Comparison of ENCODE assay signal across 13 cellular contexts in the genomic region with DNA sequence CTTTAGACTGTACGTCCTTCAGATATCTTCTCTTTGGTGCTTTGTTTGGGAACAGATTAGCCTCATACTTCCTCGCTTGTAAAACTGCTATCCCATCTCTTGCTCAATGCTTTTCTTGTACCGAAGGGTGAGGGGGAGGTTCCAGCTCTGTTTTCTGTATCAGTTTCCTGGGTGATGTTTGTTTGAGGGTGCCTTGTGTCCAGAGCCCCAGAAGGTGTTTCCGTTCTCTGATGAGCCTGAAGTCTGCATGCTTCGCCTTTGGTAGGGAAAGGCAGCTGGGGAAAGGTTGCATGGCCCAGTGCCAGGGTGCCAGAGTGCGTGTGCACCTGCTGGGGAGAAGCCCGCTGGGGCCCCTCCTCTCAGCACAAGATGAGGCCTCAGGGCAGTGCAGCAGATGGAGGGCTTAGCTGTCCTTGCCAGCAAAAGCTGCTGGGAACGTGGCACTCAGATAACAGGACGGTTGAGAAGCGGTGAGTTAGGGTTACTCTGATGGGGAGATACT.
DNase-seq lines count a peak whose midpoint lies in the region; ATAC-seq and TF ChIP-seq lines count a peak whose summit lies in the region.
"Had no signal": no experiment of that assay in that cellular context is flagged by ENCODE, and none has a peak within 500 bp of the region (broad histone marks: within the 10 kb centered on the region; RNA-seq: fewer than 3 reads in every experiment).

No MANE protein-coding gene starts in this region.

- intact Hi-C loops in CD4-positive, alpha-beta T cell (cut with DNase I, micrococcal nuclease), result no loop called here

- H3K27me3 ChIP-seq in CD4-positive, alpha-beta T cell (ENCODE audit: control insufficient read depth, insufficient read depth, low read length), result no peaks in the 10 kb centered on the region

- CTCF ChIA-PET in CD4-positive, alpha-beta T cell (lab: Charles Lee), result no interaction called here

- no peak for ATAC-seq in CD4-positive, alpha-beta T cell (ENCODE audit: poor library complexity)
- no peak for ATAC-seq in GM18858 (IDR thresholded peaks at IDR 0.05; ENCODE audit: unreplicated experiment)

- H3K27ac Mint-ChIP-seq in CD4-positive, alpha-beta T cell, result peak overlapping the region; percentile 42
- H3K27ac Mint-ChIP-seq: activated CD4-positive, alpha-beta memory T cell treated with anti-CD3 and anti-CD28 coated beads for 36 hours; activated naive CD4-positive, alpha-beta T cell treated with anti-CD3 and anti-CD28 coated beads, Interleukin-2, amount 50 U/mL, for 24 hours had no signal

- no peak for TF ChIP-seq CTCF in CD4-positive, alpha-beta T cell (IDR thresholded peaks at IDR 0.05)
- no peak for TF ChIP-seq CTCF in choroid plexus epithelial cell (conservative IDR thresholded peaks at IDR 0.05; ENCODE audit: low read depth, low read length)

- H3K4me3 ChIP-seq in choroid plexus epithelial cell (ENCODE audit: low read depth, low read length), result no peak overlapping the region
- H3K4me3 ChIP-seq: skin epidermis had no signal

- no peaks in the 10 kb centered on the region for H3K36me3 ChIP-seq in KOPT-K1 (ENCODE audit: insufficient read depth, low read length)

- H3K4me3 Mint-ChIP-seq in CD4-positive, alpha-beta T cell, result no peak overlapping the region
- H3K4me3 Mint-ChIP-seq: activated CD4-positive, alpha-beta memory T cell treated with anti-CD3 and anti-CD28 coated beads for 36 hours; activated naive CD4-positive, alpha-beta T cell treated with anti-CD3 and anti-CD28 coated beads, Interleukin-2, amount 50 U/mL, for 24 hours had no signal

- H3K9me3 ChIP-seq in CD4-positive, alpha-beta T cell (ENCODE audit: control insufficient read depth, low read length), result no peaks in the 10 kb centered on the region
- no peaks in the 10 kb centered on the region for H3K9me3 ChIP-seq in KOPT-K1 (ENCODE audit: insufficient read depth, low read length, poor library complexity, severe bottlenecking)

- H3K27me3 Mint-ChIP-seq in CD4-positive, alpha-beta T cell, result no peaks in the 10 kb centered on the region
- H3K27me3 Mint-ChIP-seq: activated CD4-positive, alpha-beta memory T cell treated with anti-CD3 and anti-CD28 coated beads for 36 hours; activated naive CD4-positive, alpha-beta T cell treated with anti-CD3 and anti-CD28 coated beads, Interleukin-2, amount 50 U/mL, for 24 hours had no signal

- H3K9me3 Mint-ChIP-seq in CD4-positive, alpha-beta T cell, result no peaks in the 10 kb centered on the region
- H3K9me3 Mint-ChIP-seq: activated naive CD4-positive, alpha-beta T cell treated with anti-CD3 and anti-CD28 coated beads, Interleukin-2, amount 50 U/mL, for 24 hours had no signal

- H3K36me3 Mint-ChIP-seq in CD4-positive, alpha-beta T cell (ENCODE audit: low read depth), result peaks cover 13% of the 10 kb centered on the region

- POLR2A ChIA-PET in CD4-positive, alpha-beta T cell (lab: Charles Lee), result no interaction called here

- H3K27ac ChIP-seq in CD4-positive, alpha-beta T cell (ENCODE audit: low read depth, low read length), result no peak overlapping the region
- peak overlapping the region; percentile 75 for H3K27ac ChIP-seq in KOPT-K1 (ENCODE audit: low read depth, low read length, poor library complexity, severe bottlenecking)
- H3K27ac ChIP-seq: skin epidermis had no signal

- H3K4me1 Mint-ChIP-seq in CD4-positive, alpha-beta T cell (ENCODE audit: low read depth), result peaks cover 52% of the 10 kb centered on the region

- no peak for DNase-seq in CD4-positive, alpha-beta T cell
- DNase-seq in NCI-H345 treated with DMSO at 0.1 percent for 48 hours (lab: John Stamatoyannopoulos, UW; ENCODE audit: unreplicated experiment), result peak; percentile 80
- peak; percentile 39 for DNase-seq in choroid plexus epithelial cell (ENCODE audit: low read depth)
- DNase-seq in cortex of kidney (lab: John Stamatoyannopoulos, UW), result no peak
- DNase-seq in occipital lobe (lab: John Stamatoyannopoulos, UW), result no peak
- DNase-seq in retina, result no peak
- DNase-seq: activated CD4-positive, alpha-beta memory T cell treated with anti-CD3 and anti-CD28 coated beads for 36 hours; NCI-H1048; stimulated activated CD8-positive, alpha-beta memory T cell treated with anti-CD3 and anti-CD28 coated beads, Interleukin-4, amount 100 ng/mL, for 48 hours had no signal

Comparison
In these comparisons a context has a peak if more than half of its experiments do, and no peak if none do; other contexts are left out.
1. DNase-seq: peak in NCI-H345 treated with DMSO at 0.1 percent for 48 hours (single experiment) and choroid plexus epithelial cell (single experiment); none in CD4-positive, alpha-beta T cell (0 of 10), cortex of kidney (single experiment), occipital lobe (single experiment) and retina (single experiment).